9 cellular contexts compared by ENCODE assay signal in genomic region chr22:27799334-27800249, GRCh38. TPM values are rescaled to one million over a fixed set of nuclear protein-coding genes. Genes with fewer than 3 reads are reported as not detected.
DNase-seq lines count a peak whose midpoint lies in the region; ATAC-seq and TF ChIP-seq lines count a peak whose summit lies in the region.
"Had no signal": no experiment of that assay in that cellular context is flagged by ENCODE, and none has a peak within 500 bp of the region (broad histone marks: within the 10 kb centered on the region; RNA-seq: fewer than 3 reads in every experiment).

No MANE protein-coding gene starts in this region.

- H3K27ac Mint-ChIP-seq in glutamatergic neuron (ENCODE audit: unreplicated experiment) = no peak overlapping the region
- no peak overlapping the region for H3K27ac Mint-ChIP-seq in T-helper 2 cell treated with Interferon-gamma antibody and Interleukin-4, amounts not matched to agents 5 μg/mL and 100 μg/mL, for 36 hours

- ATAC-seq in HG02840 (IDR thresholded peaks at IDR 0.05; ENCODE audit: low FRiP score, unreplicated experiment) = no peak
- ATAC-seq: body of pancreas had no signal

- no peaks in the 10 kb centered on the region for H3K36me3 Mint-ChIP-seq in glutamatergic neuron (ENCODE audit: unreplicated experiment)
- no peaks in the 10 kb centered on the region for H3K36me3 Mint-ChIP-seq in T-helper 2 cell treated with Interferon-gamma antibody and Interleukin-4, amounts not matched to agents 5 μg/mL and 100 μg/mL, for 36 hours (ENCODE audit: low read depth)

- no peak overlapping the region for H3K9ac ChIP-seq in parathyroid adenoma

- peak overlapping the region; percentile 63 for H3K4me2 ChIP-seq in parathyroid adenoma (ENCODE audit: low read length)

- H3K27ac ChIP-seq in SJCRH30 (peak overlapping the region; percentile 90), parathyroid adenoma (no peak overlapping the region)

- H3K9me3 Mint-ChIP-seq in glutamatergic neuron (ENCODE audit: unreplicated experiment) = peaks cover 2% of the 10 kb centered on the region
- H3K9me3 Mint-ChIP-seq in T-helper 2 cell treated with Interferon-gamma antibody and Interleukin-4, amounts not matched to agents 5 μg/mL and 100 μg/mL, for 36 hours = no peaks in the 10 kb centered on the region

- H3K4me1 ChIP-seq in SJCRH30 = peaks cover 14% of the 10 kb centered on the region
- no peaks in the 10 kb centered on the region for H3K4me1 ChIP-seq in parathyroid adenoma

- H3K4me3 Mint-ChIP-seq in glutamatergic neuron (ENCODE audit: unreplicated experiment) = no peak overlapping the region
- H3K4me3 Mint-ChIP-seq in T-helper 2 cell treated with Interferon-gamma antibody and Interleukin-4, amounts not matched to agents 5 μg/mL and 100 μg/mL, for 36 hours = no peak overlapping the region

- no peaks in the 10 kb centered on the region for H3K79me2 ChIP-seq in parathyroid adenoma

- no peaks in the 10 kb centered on the region for H3K27me3 ChIP-seq in SJCRH30
- no peaks in the 10 kb centered on the region for H3K27me3 ChIP-seq in parathyroid adenoma (ENCODE audit: control insufficient read depth, insufficient read depth, low read length)

- in situ Hi-C loops in G401 (cut with HindIII; ENCODE audit: low sequenced_read_pairs) = no loop called here

- peaks cover 39% of the 10 kb centered on the region for H3K36me3 ChIP-seq in SJCRH30
- no peaks in the 10 kb centered on the region for H3K36me3 ChIP-seq in parathyroid adenoma (ENCODE audit: control insufficient read depth, insufficient read depth, low read length)

- H3K4me3 ChIP-seq in AG09309 (ENCODE audit: control insufficient read depth, low read depth, low read length) = peak overlapping the region; percentile 60
- H3K4me3 ChIP-seq in SJCRH30 = peak overlapping the region; percentile 98
- H3K4me3 ChIP-seq in parathyroid adenoma (ENCODE audit: low read depth, low read length) = peak overlapping the region; percentile 16

- no peak overlapping the region for H2AFZ ChIP-seq in parathyroid adenoma

- peaks cover 16% of the 10 kb centered on the region for H3K4me1 Mint-ChIP-seq in glutamatergic neuron (ENCODE audit: low read depth, unreplicated experiment)
- peaks cover under 1% of the 10 kb centered on the region for H3K4me1 Mint-ChIP-seq in T-helper 2 cell treated with Interferon-gamma antibody and Interleukin-4, amounts not matched to agents 5 μg/mL and 100 μg/mL, for 36 hours (ENCODE audit: low read depth)

- H3K27me3 Mint-ChIP-seq in glutamatergic neuron (ENCODE audit: unreplicated experiment) = peaks cover 20% of the 10 kb centered on the region
- peaks cover 32% of the 10 kb centered on the region for H3K27me3 Mint-ChIP-seq in T-helper 2 cell treated with Interferon-gamma antibody and Interleukin-4, amounts not matched to agents 5 μg/mL and 100 μg/mL, for 36 hours (ENCODE audit: low read depth)

- no peaks in the 10 kb centered on the region for H3K9me3 ChIP-seq in SJCRH30 (replicated peaks)
- no peaks in the 10 kb centered on the region for H3K9me3 ChIP-seq in parathyroid adenoma (ENCODE audit: control insufficient read depth, low read length)
- H3K9me3 ChIP-seq: body of pancreas had no signal

- DNase-seq in AG09309 (ENCODE audit: low read depth) = no peak
- DNase-seq in SJCRH30 = peak; percentile 44 to 48
- peak; percentile 54 for DNase-seq in glutamatergic neuron
- no peak for DNase-seq in G401 (ENCODE audit: low spot score)
- DNase-seq in T-helper 2 cell treated with Interferon-gamma antibody and Interleukin-4, amounts not matched to agents 5 μg/mL and 100 μg/mL, for 36 hours (ENCODE audit: low spot score) = no peak
- no peak for DNase-seq in NCI-H510A (lab: John Stamatoyannopoulos, UW)

- TF ChIP-seq CTCF in AG09309 (IDR thresholded peaks at IDR 0.05; ENCODE audit: control insufficient read depth, insufficient read depth, low read depth, low read length, missing control alignments) (no peak), glutamatergic neuron (IDR thresholded peaks at IDR 0.05; ENCODE audit: partially characterized antibody, unreplicated experiment) (no peak), parathyroid adenoma (IDR thresholded peaks at IDR 0.05) (no peak)

RNA-seq across cellular contexts. Expression of gene MN1, which starts 2.0 kb away (rescaled TPM):
- total RNA-seq in SJCRH30 (2014; rRNA removed; shearing (Covaris generic)) = 36.1 and 36.6 TPM in 2 replicates
- 0.91 TPM for total RNA-seq in glutamatergic neuron (ENCODE audit: unreplicated experiment)
- 0.54 and 0.62 TPM in 2 replicates for total RNA-seq in G401 (2014; rRNA removed; shearing (Covaris generic))

Comparison
In these comparisons a context has a peak if more than half of its experiments do, and no peak if none do; other contexts are left out.
1. DNase-seq: peak in SJCRH30 (2 of 2) and glutamatergic neuron (single experiment); none in AG09309 (single experiment), G401 (single experiment), T-helper 2 cell treated with Interferon-gamma antibody and Interleukin-4, amounts not matched to agents 5 μg/mL and 100 μg/mL, for 36 hours (single experiment) and NCI-H510A (single experiment).
2. H3K4me3 ChIP-seq: peak in every context shown above with its lines; median percentile 98 in SJCRH30; 60 in AG09309; 16 in parathyroid adenoma.
3. RNA of gene MN1, which starts 2.0 kb away (total RNA-seq): 36.1 to 36.6 TPM in SJCRH30; 0.91 TPM in glutamatergic neuron (single experiment) and 0.54 to 0.62 TPM in G401; every median in the first group is over 10 times any median in the second.